Comparison of ENCODE assay signal across 22 cellular contexts in genomic region chr17:5410594-5411272, GRCh38. TPM values are rescaled to one million over a fixed set of nuclear protein-coding genes. Genes with fewer than 3 reads are reported as not detected.
DNase-seq lines count a peak whose midpoint lies in the region; ATAC-seq and TF ChIP-seq lines count a peak whose summit lies in the region.
"Had no signal": no experiment of that assay in that cellular context is flagged by ENCODE, and none has a peak within 500 bp of the region (broad histone marks: within the 10 kb centered on the region; RNA-seq: fewer than 3 reads in every experiment).

No MANE protein-coding gene starts in this region.

- 88 to 90% methylated on average over 7 of the region's 7 CpGs for WGBS in transverse colon (ENCODE audit: low coverage in 1 of 2), 2 donors

- no peaks in the 10 kb centered on the region for H3K9me3 ChIP-seq in CD8-positive, alpha-beta memory T cell (ENCODE audit: low read length)
- no peaks in the 10 kb centered on the region for H3K9me3 ChIP-seq in transverse colon
- H3K9me3 ChIP-seq: ascending aorta, tibial nerve had no signal

- no peak overlapping the region for H3K27ac ChIP-seq in CD8-positive, alpha-beta memory T cell (ENCODE audit: low read depth, low read length)
- no peak overlapping the region for H3K27ac ChIP-seq in transverse colon
- H3K27ac ChIP-seq: ascending aorta, hepatocyte, tibial nerve, VCaP had no signal

- POLR2A ChIA-PET in CD8-positive, alpha-beta memory T cell (lab: Charles Lee), result interaction anchor here (0.6 to 0.7 kb wide), 2 partner anchors 59 to 133 kb away, joined by 3 to 4 read pairs; no protein-coding TSS in a partner anchor

- no peaks in the 10 kb centered on the region for H3K4me1 ChIP-seq in CD8-positive, alpha-beta memory T cell (ENCODE audit: insufficient read depth, low read length)
- peaks cover 0 to 26% (median 14%) of the 10 kb centered on the region in 4 donors for H3K4me1 ChIP-seq in transverse colon
- H3K4me1 ChIP-seq: tibial nerve had no signal

- H3K27ac Mint-ChIP-seq in activated T-cell treated with anti-CD3 and anti-CD28 coated beads, Interleukin-2, amount 50 U/mL, for 24 hours, result peak overlapping the region; percentile 86
- peak overlapping the region in 6 of 8 donors; percentile 17 to 75 (median 46) for H3K27ac Mint-ChIP-seq in CD8-positive, alpha-beta memory T cell
- no peak overlapping the region for H3K27ac Mint-ChIP-seq in T-helper 2 cell treated with Interferon-gamma antibody and Interleukin-4, amounts not matched to agents 5 μg/mL and 100 μg/mL, for 36 hours
- peak overlapping the region in 4 of 6 donors; percentile 6 to 87 (median 50) for H3K27ac Mint-ChIP-seq in naive B cell

- H3K4me3 ChIP-seq in CD8-positive, alpha-beta memory T cell (ENCODE audit: low read length), result no peak overlapping the region
- H3K4me3 ChIP-seq in transverse colon, result no peak overlapping the region
- H3K4me3 ChIP-seq: ascending aorta, hepatocyte, tibial nerve had no signal

- H3K36me3 ChIP-seq in CD8-positive, alpha-beta memory T cell (ENCODE audit: insufficient read depth, low read length), result peaks cover 81% of the 10 kb centered on the region
- peaks cover 0 to 47% (median 13%) of the 10 kb centered on the region in 4 donors for H3K36me3 ChIP-seq in transverse colon

- DNase-seq in activated T-cell treated with anti-CD3 and anti-CD28 coated beads, Interleukin-2, amount 50 U/mL, for 24 hours, result no peak
- no peak for DNase-seq in activated T-cell treated with anti-CD3 and anti-CD28 coated beads, Interleukin-2, amount 50 U/mL, for 48 hours
- no peak for DNase-seq in CD8-positive, alpha-beta memory T cell
- no peak for DNase-seq in T-helper 2 cell treated with Interferon-gamma antibody and Interleukin-4, amounts not matched to agents 5 μg/mL and 100 μg/mL, for 36 hours (ENCODE audit: low spot score)
- no peak for DNase-seq in naive B cell
- DNase-seq in transverse colon, result no peak
- no peak for DNase-seq in 8988T
- DNase-seq in NCI-H774 (lab: John Stamatoyannopoulos, UW), result no peak
- DNase-seq: activated CD4-positive, alpha-beta T cell treated with anti-CD3 and anti-CD28 coated beads, Interleukin-2, amount 50 U/mL, for 4 hours; cortex of kidney; HCEC 1CT; left cardiac atrium; NCI-H1105; NCI-H187 treated with DMSO at 0.1 percent for 48 hours; NCI-H2171 treated with DMSO at 0.1 percent for 48 hours; NCI-H524; Right ventricle myocardium superior had no signal

- TF ChIP-seq POLR2A in transverse colon (IDR thresholded peaks at IDR 0.05), result no peak

- in situ Hi-C loops in transverse colon (cut with MboI; ENCODE audit: low pct_ligation_motif_present in 1 of 4, low pct_unique_long_range_greater_than_20kb in 1 of 4, low sequenced_read_pairs in 3 of 4), result no loop called here

- H3K36me3 Mint-ChIP-seq in activated T-cell treated with anti-CD3 and anti-CD28 coated beads, Interleukin-2, amount 50 U/mL, for 24 hours (ENCODE audit: low read depth), result peaks cover 64% of the 10 kb centered on the region
- H3K36me3 Mint-ChIP-seq in CD8-positive, alpha-beta memory T cell, result peaks cover 3 to 57% (median 22%) of the 10 kb centered on the region in 3 donors
- peaks cover 37% of the 10 kb centered on the region for H3K36me3 Mint-ChIP-seq in T-helper 2 cell treated with Interferon-gamma antibody and Interleukin-4, amounts not matched to agents 5 μg/mL and 100 μg/mL, for 36 hours (ENCODE audit: low read depth)
- H3K36me3 Mint-ChIP-seq in naive B cell, result peaks cover 21 to 40% of the 10 kb centered on the region in 2 donors

- intact Hi-C loops in transverse colon (cut with DNase I; ENCODE audit: low total_unique reads), result no loop called here

- no peaks in the 10 kb centered on the region for H3K27me3 ChIP-seq in CD8-positive, alpha-beta memory T cell (ENCODE audit: insufficient read depth, low read length, poor library complexity, severe bottlenecking)
- H3K27me3 ChIP-seq in transverse colon, result no peaks in the 10 kb centered on the region
- H3K27me3 ChIP-seq: ascending aorta, hepatocyte, tibial nerve had no signal

- TF ChIP-seq EP300 in transverse colon (IDR thresholded peaks at IDR 0.05; ENCODE audit: low read depth), result no peak

- H3K9me3 Mint-ChIP-seq in activated T-cell treated with anti-CD3 and anti-CD28 coated beads, Interleukin-2, amount 50 U/mL, for 24 hours, result no peaks in the 10 kb centered on the region
- H3K9me3 Mint-ChIP-seq in CD8-positive, alpha-beta memory T cell, result no peaks in the 10 kb centered on the region
- no peaks in the 10 kb centered on the region for H3K9me3 Mint-ChIP-seq in T-helper 2 cell treated with Interferon-gamma antibody and Interleukin-4, amounts not matched to agents 5 μg/mL and 100 μg/mL, for 36 hours
- no peaks in the 10 kb centered on the region for H3K9me3 Mint-ChIP-seq in naive B cell
- H3K9me3 Mint-ChIP-seq: activated naive CD4-positive, alpha-beta T cell treated with anti-CD3 and anti-CD28 coated beads, Interleukin-2, amount 50 U/mL, for 24 hours had no signal

- H3K4me1 Mint-ChIP-seq in activated T-cell treated with anti-CD3 and anti-CD28 coated beads, Interleukin-2, amount 50 U/mL, for 24 hours (ENCODE audit: low read depth), result peaks cover 48% of the 10 kb centered on the region
- peaks cover 30 to 43% (median 41%) of the 10 kb centered on the region in 3 donors for H3K4me1 Mint-ChIP-seq in CD8-positive, alpha-beta memory T cell
- peaks cover 31% of the 10 kb centered on the region for H3K4me1 Mint-ChIP-seq in T-helper 2 cell treated with Interferon-gamma antibody and Interleukin-4, amounts not matched to agents 5 μg/mL and 100 μg/mL, for 36 hours (ENCODE audit: low read depth)
- peaks cover 34 to 48% (median 35%) of the 10 kb centered on the region in 3 donors for H3K4me1 Mint-ChIP-seq in naive B cell

- TF ChIP-seq CTCF in transverse colon (IDR thresholded peaks at IDR 0.05), result no peak

- no peak for ATAC-seq in naive B cell (ENCODE audit: low read depth in 2 of 2)
- ATAC-seq: left cardiac atrium had no signal

- no peaks in the 10 kb centered on the region for H3K27me3 Mint-ChIP-seq in activated T-cell treated with anti-CD3 and anti-CD28 coated beads, Interleukin-2, amount 50 U/mL, for 24 hours
- H3K27me3 Mint-ChIP-seq in CD8-positive, alpha-beta memory T cell, result no peaks in the 10 kb centered on the region
- H3K27me3 Mint-ChIP-seq in T-helper 2 cell treated with Interferon-gamma antibody and Interleukin-4, amounts not matched to agents 5 μg/mL and 100 μg/mL, for 36 hours (ENCODE audit: low read depth), result no peaks in the 10 kb centered on the region
- no peaks in the 10 kb centered on the region for H3K27me3 Mint-ChIP-seq in naive B cell
- H3K27me3 Mint-ChIP-seq: activated naive CD4-positive, alpha-beta T cell treated with anti-CD3 and anti-CD28 coated beads, Interleukin-2, amount 50 U/mL, for 24 hours had no signal

- CTCF ChIA-PET in CD8-positive, alpha-beta memory T cell (lab: Charles Lee), result interaction anchor here (0.6 kb wide), 1 partner anchor 25 kb away, joined by 3 read pairs; no protein-coding TSS in a partner anchor

- no peak overlapping the region for H3K4me3 Mint-ChIP-seq in activated T-cell treated with anti-CD3 and anti-CD28 coated beads, Interleukin-2, amount 50 U/mL, for 24 hours
- H3K4me3 Mint-ChIP-seq in CD8-positive, alpha-beta memory T cell, result peak overlapping the region in 2 of 7 donors; percentile 6 to 60
- peak overlapping the region; percentile 14 for H3K4me3 Mint-ChIP-seq in T-helper 2 cell treated with Interferon-gamma antibody and Interleukin-4, amounts not matched to agents 5 μg/mL and 100 μg/mL, for 36 hours
- no peak overlapping the region for H3K4me3 Mint-ChIP-seq in naive B cell
- H3K4me3 Mint-ChIP-seq: activated naive CD4-positive, alpha-beta T cell treated with anti-CD3 and anti-CD28 coated beads, Interleukin-2, amount 50 U/mL, for 24 hours had no signal

RNA-seq across cellular contexts. Expression of gene NUP88, which starts 8.7 kb away (rescaled TPM):
- total RNA-seq in CD8-positive, alpha-beta memory T cell, result 100 to 1,000 TPM; 131 to 144 TPM
- 113 TPM for polyA plus RNA-seq in CD8-positive, alpha-beta memory T cell
- 100 to 1,000 TPM; 261 to 392 (median 297) TPM for polyA plus RNA-seq in naive B cell (ENCODE audit: low read depth in 6 of 6)
- 100 to 1,000 TPM in 2 of 4 donors, 10 to 100 TPM in 2; 65.3 to 120 (median 96.9) TPM for total RNA-seq in transverse colon

RNA-seq across cellular contexts. Expression of gene RPAIN, which starts 9.2 kb away (rescaled TPM):
- total RNA-seq in CD8-positive, alpha-beta memory T cell, result 10 to 100 TPM; 50.6 to 51.0 TPM
- 36.9 TPM for polyA plus RNA-seq in CD8-positive, alpha-beta memory T cell
- 10 to 100 TPM; 41.4 to 58.7 (median 50.5) TPM for polyA plus RNA-seq in naive B cell (ENCODE audit: low read depth in 6 of 6)
- 100 to 1,000 TPM in 1 of 4 donors, 10 to 100 TPM in 2, 1 to 10 TPM in 1; 9.4 to 566 (median 41.9) TPM for total RNA-seq in transverse colon

RNA-seq across cellular contexts. Expression of gene C1QBP, which starts 28.2 kb away (rescaled TPM):
- 100 to 1,000 TPM; 544 to 565 TPM for total RNA-seq in CD8-positive, alpha-beta memory T cell
- polyA plus RNA-seq in CD8-positive, alpha-beta memory T cell, result 241 TPM
- polyA plus RNA-seq in naive B cell (ENCODE audit: low read depth in 6 of 6), result 100 to 1,000 TPM; 206 to 309 (median 274) TPM
- 100 to 1,000 TPM in 1 of 4 donors, 10 to 100 TPM in 3; 31.0 to 183 (median 85.8) TPM for total RNA-seq in transverse colon

RNA-seq across cellular contexts. Expression of gene DHX33, which starts 58.0 kb away (rescaled TPM):
- 10 to 100 TPM; 49.7 to 50.8 TPM for total RNA-seq in CD8-positive, alpha-beta memory T cell
- polyA plus RNA-seq in CD8-positive, alpha-beta memory T cell, result 0.54 TPM
- 1 to 10 TPM in 3 of 6 donors, under 1 TPM in 3; 0.19 to 1.9 (median 1.1) TPM for polyA plus RNA-seq in naive B cell (ENCODE audit: low read depth in 6 of 6)
- total RNA-seq in transverse colon, result 10 to 100 TPM in 2 of 4 donors, 1 to 10 TPM in 2; 3.0 to 11.1 (median 9.4) TPM
